9 cellular contexts compared by ENCODE assay signal in genomic region chr17:39867084-39867890, GRCh38. TPM values are rescaled to one million over a fixed set of nuclear protein-coding genes. Genes with fewer than 3 reads are reported as not detected.
DNase-seq lines count a peak whose midpoint lies in the region; ATAC-seq, FAIRE-seq and TF ChIP-seq lines count a peak whose summit lies in the region.
"Had no signal": no experiment of that assay in that cellular context is flagged by ENCODE, and none has a peak within 500 bp of the region (broad histone marks: within the 10 kb centered on the region; RNA-seq: fewer than 3 reads in every experiment).

No MANE protein-coding gene starts in this region.

- peak; percentile 82 to 91 for TF ChIP-seq EP300 in GM12878 (IDR thresholded peaks at IDR 0.05; ENCODE audit: borderline replicate concordance in 1 of 2, control insufficient read depth in 1 of 2, low read depth in 2 of 2, low read length in 2 of 2)

- no peak overlapping the region for H3K27ac ChIP-seq in ACC112 (ENCODE audit: low read depth, low read length)
- peak overlapping the region; percentile 98 for H3K27ac ChIP-seq in MM.1S (ENCODE audit: low read length)
- H3K27ac ChIP-seq in GM12878 (ENCODE audit: control insufficient read depth, insufficient read depth): peak overlapping the region; percentile 100
- no peak overlapping the region for H3K27ac ChIP-seq in adrenal gland

- no peak for TF ChIP-seq CTCF in MM.1S (IDR thresholded peaks at IDR 0.05; ENCODE audit: low read length)
- TF ChIP-seq CTCF in GM12878 (IDR thresholded peaks at IDR 0.05 in 2 of 3, conservative IDR thresholded peaks at IDR 0.05 in 1 of 3; ENCODE audit: control insufficient read depth in 2 of 3, extremely low read depth in 1 of 3, insufficient read depth in 1 of 3, low read depth in 3 of 3, low read length in 3 of 3): no peak
- no peak for TF ChIP-seq CTCF in adrenal gland (IDR thresholded peaks at IDR 0.05)

- H3K4me1 ChIP-seq in ACC112 (ENCODE audit: control insufficient read depth, insufficient read depth, low read length, unreplicated experiment) (no peaks in the 10 kb centered on the region), MM.1S (ENCODE audit: low read length) (peaks cover 31% of the 10 kb centered on the region), GM12878 (ENCODE audit: control insufficient read depth, insufficient read depth, low read length) (peaks cover 48% of the 10 kb centered on the region), adrenal gland (replicated peaks in 1 of 2) (peaks cover 3 to 9% of the 10 kb centered on the region in 2 donors)

- DNase-seq in MM.1S: peak; percentile 91
- DNase-seq in GM12878 (ENCODE audit: low read depth, low spot score): peak; percentile 96
- DNase-seq in globus pallidus (ENCODE audit: low spot score): no peak
- no peak for DNase-seq in adrenal gland
- DNase-seq in G401 (ENCODE audit: low spot score): no peak
- DNase-seq in SK-N-DZ (ENCODE audit: low spot score): no peak

- peak; percentile 96 for FAIRE-seq in GM12878 (lab: Jason Lieb, UNC)

- TF ChIP-seq POLR2A in GM12878 (IDR thresholded peaks at IDR 0.05; ENCODE audit: low read depth, low read length) (no peak), adrenal gland (IDR thresholded peaks at IDR 0.05) (no peak)

- intact Hi-C loops in GM12878 (cut with micrococcal nuclease; ENCODE audit: unreplicated experiment): loop anchor here (1.0 to 2.0 kb wide), 2 partner anchors 53 to 114 kb away; partner anchors contain the start of gene PSMD3
- intact Hi-C loops in adrenal gland (cut with DNase I): no loop called here

- H3K4me3 ChIP-seq in ACC112 (ENCODE audit: low read depth, low read length) (peak overlapping the region; percentile 53; the same call in 1 of the 2 replicates), MM.1S (ENCODE audit: low read length) (peak overlapping the region; percentile 53), GM12878 (peak overlapping the region; percentile 78), adrenal gland (no peak overlapping the region)

- H3F3A ChIP-seq in MM.1S (ENCODE audit: insufficient read depth, low read length): peaks cover 52% of the 10 kb centered on the region

- CTCF ChIA-PET in GM12878 (lab: Yijun Ruan, JAX): no interaction called here

- POLR2A ChIA-PET in GM12878 (lab: Charles Lee): interaction anchor here (1.2 kb wide), 1 partner anchor 72 kb away, joined by 3 read pairs; no protein-coding TSS in a partner anchor

- under 1% methylated on average over 21 of the region's 21 CpGs for WGBS in GM12878 (ENCODE audit: insufficient coverage, insufficient replicate concordance, low lambda C conversion rate, missing lambda C conversion rate)
- 74 to 88% (median 81%) methylated on average over 20 to 21 of the region's 21 CpGs for WGBS in adrenal gland, 4 donors

- RAD21 ChIA-PET in GM12878 (lab: Charles Lee; ENCODE audit: unreplicated experiment): interaction anchor here (1.0 kb wide), 1 partner anchor 137 kb away, joined by 3 read pairs; the partner anchor contains the start of gene MIEN1

- H4K20me1 ChIP-seq in MM.1S (ENCODE audit: insufficient read depth, low read length) (no peaks in the 10 kb centered on the region), GM12878 (ENCODE audit: control insufficient read depth, insufficient read depth) (no peaks in the 10 kb centered on the region)

- H2AFZ ChIP-seq in ACC112 (ENCODE audit: low read length, unreplicated experiment): peak overlapping the region; percentile 55
- H2AFZ ChIP-seq in MM.1S (ENCODE audit: low read length): peak overlapping the region; percentile 92
- peak overlapping the region; percentile 75 for H2AFZ ChIP-seq in GM12878 (ENCODE audit: control insufficient read depth, low read depth, low read length)

- peak overlapping the region; percentile 91 for H3K4me2 ChIP-seq in MM.1S (ENCODE audit: low read depth, low read length)
- peak overlapping the region; percentile 98 for H3K4me2 ChIP-seq in GM12878 (ENCODE audit: control insufficient read depth, insufficient read depth)

- no TSS peak for BruUV-seq in GM12878 (replicated peaks; lab: Mats Ljungman, UMichigan)

- peak; percentile 48 for ATAC-seq in GM21423 (IDR thresholded peaks at IDR 0.05; ENCODE audit: unreplicated experiment)
- peak; percentile 74 for ATAC-seq in GM12878

- TF ChIP-seq RAD21 in GM12878 (IDR thresholded peaks at IDR 0.05; ENCODE audit: insufficient read depth, low read depth, low read length): peak; percentile 7; the same call in 1 of the 2 replicates

- H3K79me2 ChIP-seq in ACC112 (ENCODE audit: control insufficient read depth, insufficient read depth, low read length, unreplicated experiment) (no peaks in the 10 kb centered on the region), MM.1S (ENCODE audit: low read length) (peaks cover 30% of the 10 kb centered on the region), GM12878 (ENCODE audit: control insufficient read depth, insufficient read depth, low read length) (peaks cover 35% of the 10 kb centered on the region)

- H3K9ac ChIP-seq in MM.1S (ENCODE audit: low read length) (peak overlapping the region; percentile 95), GM12878 (ENCODE audit: control insufficient read depth, insufficient read depth, low read length) (peak overlapping the region; percentile 85)

- in situ Hi-C loops in GM12878 (cut with MboI): no loop called here
- in situ Hi-C loops in G401 (cut with HindIII; ENCODE audit: low sequenced_read_pairs): no loop called here

- H3K9me3 ChIP-seq in MM.1S (replicated peaks; ENCODE audit: insufficient read depth, low read length): no peaks in the 10 kb centered on the region
- H3K9me3 ChIP-seq in GM12878 (replicated peaks; ENCODE audit: control insufficient read depth, insufficient read depth, low read length): no peaks in the 10 kb centered on the region; the same call in 2 of the 3 replicates
- no peaks in the 10 kb centered on the region for H3K9me3 ChIP-seq in adrenal gland (replicated peaks in 1 of 3)

- H3K27me3 ChIP-seq in ACC112 (ENCODE audit: insufficient read depth, low read length): peaks cover 34% of the 10 kb centered on the region
- no peaks in the 10 kb centered on the region for H3K27me3 ChIP-seq in MM.1S (replicated peaks; ENCODE audit: insufficient read depth, low read length)
- no peaks in the 10 kb centered on the region for H3K27me3 ChIP-seq in GM12878 (replicated peaks in 1 of 2; ENCODE audit: control insufficient read depth in 2 of 2, insufficient read depth in 2 of 2, low read length in 1 of 2)
- H3K27me3 ChIP-seq in adrenal gland: peaks cover 68% of the 10 kb centered on the region

- H3K9me2 ChIP-seq in MM.1S (replicated peaks; ENCODE audit: insufficient read depth, low read length): no peaks in the 10 kb centered on the region

- SMC1A ChIA-PET in GM12878 (lab: Charles Lee; ENCODE audit: uncharacterized antibody, unreplicated experiment): interaction anchor here (0.6 to 0.9 kb wide), 4 partner anchors 16 to 244 kb away, joined by 3 to 4 read pairs (median 3); no protein-coding TSS in a partner anchor

- H3K36me3 ChIP-seq in ACC112 (ENCODE audit: insufficient read depth, low read length) (no peaks in the 10 kb centered on the region), MM.1S (replicated peaks; ENCODE audit: insufficient read depth, low read length) (no peaks in the 10 kb centered on the region), GM12878 (ENCODE audit: control insufficient read depth in 2 of 2, insufficient read depth in 2 of 2, low read length in 1 of 2) (no peaks in the 10 kb centered on the region), adrenal gland (replicated peaks in 1 of 2) (no peaks in the 10 kb centered on the region)

RNA-seq across cellular contexts. Expression of gene ZPBP2, which starts 0.7 kb away (rescaled TPM):
- 0.50 and 0.56 TPM in 2 replicates for total RNA-seq in GM12878 (2013; cell fraction: nucleolus; rRNA removed)
- total RNA-seq in GM12878 (2014; rRNA removed) (0.34 and 0.49 TPM in 2 replicates), GM12878 (2014; rRNA removed; fragmentation: Illumina TruSeq; extraction: Trizol) (0.45 and 0.46 TPM in 2 replicates), GM12878 (2021) (0.67 and 0.77 TPM in 2 replicates), adrenal gland (not detected)
- polyA plus RNA-seq in GM12878 (2011; ENCODE audit: low read depth): 0.31 TPM
- polyA plus RNA-seq in GM12878 (2011; rRNA removed) (0.39 and 0.73 TPM in 2 replicates), GM12878 (2014; fragmentation: Illumina TruSeq; extraction: Trizol) (0.66 and 1.0 TPM in 2 replicates), GM12878 (2014; fragmentation: Nextera tagmentation; extraction: Ambion mirVana) (1 to 10 TPM in 1 of 2 experiments, under 1 TPM in 1; 0.62 to 1.0 TPM), GM12878 (2014; rRNA removed) (0.33 and 0.36 TPM in 2 replicates), GM12878 (2016; fragmentation: Nextera tagmentation; extraction: Ambion mirVana) (under 1 TPM; 0.53 to 0.98 TPM), adrenal gland (not detected)
- 0.12 and 0.15 TPM in 2 replicates for polyA plus RNA-seq in GM12878 (2011; cell fraction: cytosol; rRNA removed)
- polyA plus RNA-seq in GM12878 (2011; cell fraction: nucleus; rRNA removed): 0.42 and 0.82 TPM in 2 replicates
- polyA plus RNA-seq in GM12878 (2012): 0.56 and 0.64 TPM in 2 replicates
- 0.36 and 0.51 TPM in 2 replicates for polyA minus RNA-seq in GM12878 (2011; rRNA and poly(A)+ RNA removed)
- 0.42 TPM in 1 of 2 replicates, not detected in the other for polyA minus RNA-seq in GM12878 (2011; cell fraction: cytosol; rRNA and poly(A)+ RNA removed)
- polyA minus RNA-seq in GM12878 (2011; cell fraction: nucleus; rRNA and poly(A)+ RNA removed): 0.29 TPM in 1 of 2 replicates, not detected in the other
- not detected in 2 replicates for total RNA-seq in G401 (2014; rRNA removed; shearing (Covaris generic))
- polyA plus RNA-seq in SK-N-DZ (2014; cell fraction: cytosol; rRNA removed): not detected in 2 replicates
- not detected in 2 replicates for polyA plus RNA-seq in SK-N-DZ (2014; cell fraction: nucleus; rRNA removed)
- total RNA-seq: lung microvascular endothelial cell had no signal

RNA-seq across cellular contexts. Expression of gene IKZF3, which starts 3.2 kb away (rescaled TPM):
- total RNA-seq in GM12878 (2013; cell fraction: nucleolus; rRNA removed): 78.7 and 87.0 TPM in 2 replicates
- total RNA-seq in GM12878 (2014; rRNA removed): 61.4 and 63.0 TPM in 2 replicates
- total RNA-seq in GM12878 (2014; rRNA removed; fragmentation: Illumina TruSeq; extraction: Trizol): 64.1 and 66.0 TPM in 2 replicates
- total RNA-seq in GM12878 (2021): 96.4 and 98.2 TPM in 2 replicates
- polyA plus RNA-seq in GM12878 (2011; ENCODE audit: low read depth): 33.1 TPM
- polyA plus RNA-seq in GM12878 (2011; rRNA removed): 36.7 and 53.2 TPM in 2 replicates
- 51.1 and 53.4 TPM in 2 replicates for polyA plus RNA-seq in GM12878 (2011; cell fraction: cytosol; rRNA removed)
- polyA plus RNA-seq in GM12878 (2011; cell fraction: nucleus; rRNA removed): 26.0 and 32.5 TPM in 2 replicates
- polyA plus RNA-seq in GM12878 (2012): 41.2 and 43.3 TPM in 2 replicates
- 50.8 and 53.0 TPM in 2 replicates for polyA plus RNA-seq in GM12878 (2014; fragmentation: Illumina TruSeq; extraction: Trizol)
- polyA plus RNA-seq in GM12878 (2014; fragmentation: Nextera tagmentation; extraction: Ambion mirVana): 10 to 100 TPM in 1 of 2 experiments, 1 to 10 TPM in 1; 5.5 to 14.0 TPM
- 31.9 and 33.6 TPM in 2 replicates for polyA plus RNA-seq in GM12878 (2014; rRNA removed)
- polyA plus RNA-seq in GM12878 (2016; fragmentation: Nextera tagmentation; extraction: Ambion mirVana): 10 to 100 TPM; 39.3 to 42.3 TPM
- 166 and 185 TPM in 2 replicates for polyA minus RNA-seq in GM12878 (2011; rRNA and poly(A)+ RNA removed)
- 70.3 and 71.5 TPM in 2 replicates for polyA minus RNA-seq in GM12878 (2011; cell fraction: cytosol; rRNA and poly(A)+ RNA removed)
- polyA minus RNA-seq in GM12878 (2011; cell fraction: nucleus; rRNA and poly(A)+ RNA removed): 20.2 and 40.0 TPM in 2 replicates
- 1 to 10 TPM in 5 of 8 donors, under 1 TPM in 3; 0.12 to 3.6 (median 1.1) TPM for total RNA-seq in adrenal gland
- polyA plus RNA-seq in adrenal gland: under 1 TPM; 0.37 to 0.88 (median 0.46) TPM
- not detected in 2 replicates for total RNA-seq in G401 (2014; rRNA removed; shearing (Covaris generic))
- polyA plus RNA-seq in SK-N-DZ (2014; cell fraction: cytosol; rRNA removed): not detected in 2 replicates
- not detected in 2 replicates for polyA plus RNA-seq in SK-N-DZ (2014; cell fraction: nucleus; rRNA removed)
- total RNA-seq: lung microvascular endothelial cell had no signal

RNA-seq across cellular contexts. Expression of gene GSDMB, which starts 51.1 kb away (rescaled TPM):
- 87.9 and 98.3 TPM in 2 replicates for total RNA-seq in GM12878 (2013; cell fraction: nucleolus; rRNA removed)
- 3.2 and 3.6 TPM in 2 replicates for total RNA-seq in GM12878 (2014; rRNA removed)
- 6.0 and 6.7 TPM in 2 replicates for total RNA-seq in GM12878 (2014; rRNA removed; fragmentation: Illumina TruSeq; extraction: Trizol)
- 5.7 and 6.3 TPM in 2 replicates for total RNA-seq in GM12878 (2021)
- 10.7 TPM for polyA plus RNA-seq in GM12878 (2011; ENCODE audit: low read depth)
- 13.0 and 13.1 TPM in 2 replicates for polyA plus RNA-seq in GM12878 (2011; rRNA removed)
- polyA plus RNA-seq in GM12878 (2011; cell fraction: cytosol; rRNA removed): 4.3 and 4.9 TPM in 2 replicates
- 53.1 and 61.3 TPM in 2 replicates for polyA plus RNA-seq in GM12878 (2011; cell fraction: nucleus; rRNA removed)
- polyA plus RNA-seq in GM12878 (2012): 13.3 and 16.4 TPM in 2 replicates
- 7.2 and 11.7 TPM in 2 replicates for polyA plus RNA-seq in GM12878 (2014; fragmentation: Illumina TruSeq; extraction: Trizol)
- 1 to 10 TPM in 1 of 2 experiments, under 1 TPM in 1; 0.84 to 2.2 TPM for polyA plus RNA-seq in GM12878 (2014; fragmentation: Nextera tagmentation; extraction: Ambion mirVana)
- polyA plus RNA-seq in GM12878 (2014; rRNA removed): 7.3 and 7.4 TPM in 2 replicates
- 1 to 10 TPM; 1.9 to 2.3 TPM for polyA plus RNA-seq in GM12878 (2016; fragmentation: Nextera tagmentation; extraction: Ambion mirVana)
- 9.1 and 9.3 TPM in 2 replicates for polyA minus RNA-seq in GM12878 (2011; rRNA and poly(A)+ RNA removed)
- 1.5 and 1.6 TPM in 2 replicates for polyA minus RNA-seq in GM12878 (2011; cell fraction: cytosol; rRNA and poly(A)+ RNA removed)
- polyA minus RNA-seq in GM12878 (2011; cell fraction: nucleus; rRNA and poly(A)+ RNA removed): 9.9 and 12.6 TPM in 2 replicates
- total RNA-seq in adrenal gland: 1 to 10 TPM in 4 of 8 donors, under 1 TPM in 3, not detected in 1; 0.53 to 3.0 (median 1.1) TPM
- 10 to 100 TPM in 2 of 3 donors, under 1 TPM in 1; 0.51 to 11.7 (median 10.0) TPM for polyA plus RNA-seq in adrenal gland
- total RNA-seq in G401 (2014; rRNA removed; shearing (Covaris generic)): 0.24 and 1.9 TPM in 2 replicates
- polyA plus RNA-seq in SK-N-DZ (2014; cell fraction: cytosol; rRNA removed): 0.80 and 1.2 TPM in 2 replicates
- 21.5 and 38.6 TPM in 2 replicates for polyA plus RNA-seq in SK-N-DZ (2014; cell fraction: nucleus; rRNA removed)

Comparison
In these comparisons a context has a peak if more than half of its experiments do, and no peak if none do; other contexts are left out.
1. H3K27ac ChIP-seq: peak in MM.1S (single experiment) and GM12878 (single experiment); none in ACC112 (single experiment) and adrenal gland (0 of 5).
2. H3K4me3 ChIP-seq: peak in ACC112 (single experiment), MM.1S (single experiment) and GM12878 (single experiment); none in adrenal gland (0 of 4).
3. DNase-seq: peak in MM.1S (single experiment) and GM12878 (single experiment); none in globus pallidus (single experiment), adrenal gland (0 of 7), G401 (single experiment) and SK-N-DZ (single experiment).
4. RNA of gene IKZF3, which starts 3.2 kb away (total RNA-seq): 61.4 to 98.2 TPM in GM12878; 0.12 to 3.6 TPM in adrenal gland and not detected in G401; every median in the first group is over 10 times any median in the second.
5. Peak in every context shown above with its lines, with median percentiles within 50 percentile points of each other: H2AFZ ChIP-seq.